ENCODE assay signal across 1 cellular context in genomic region chr2:171089489-171089888, GRCh38.
TF ChIP-seq lines count a peak whose summit lies in the region.

No MANE protein-coding gene starts in this region.

TF ChIP-seq in WTC11, 78 proteins besides CTCF, POLR2A, EP300 and RAD21 (continued from another document):
- TF ChIP-seq ARID4B (CRISPR knock-in tag; IDR thresholded peaks at IDR 0.05; ENCODE audit: borderline replicate concordance), result no peak
- no peak for TF ChIP-seq E2F4 (CRISPR knock-in tag; IDR thresholded peaks at IDR 0.05; ENCODE audit: borderline replicate concordance, low read depth)
- no peak for TF ChIP-seq CBFB (CRISPR knock-in tag; IDR thresholded peaks at IDR 0.05; ENCODE audit: low read depth)
- TF ChIP-seq NFATC4 (CRISPR knock-in tag; IDR thresholded peaks at IDR 0.05), result no peak
- TF ChIP-seq STAT6 (CRISPR knock-in tag; conservative IDR thresholded peaks at IDR 0.05; ENCODE audit: low read depth), result no peak
- no peak for TF ChIP-seq ATF3 (CRISPR knock-in tag; conservative IDR thresholded peaks at IDR 0.05)
- no peak for TF ChIP-seq ATF1 (CRISPR knock-in tag; IDR thresholded peaks at IDR 0.05)
- TF ChIP-seq ZNF425 (CRISPR knock-in tag; conservative IDR thresholded peaks at IDR 0.05), result no peak
- TF ChIP-seq ATF6 (CRISPR knock-in tag; IDR thresholded peaks at IDR 0.05), result no peak
- no peak for TF ChIP-seq ZNF396 (CRISPR knock-in tag; IDR thresholded peaks at IDR 0.05; ENCODE audit: borderline replicate concordance)
- TF ChIP-seq TEAD1 (CRISPR knock-in tag; IDR thresholded peaks at IDR 0.05), result no peak
- no peak for TF ChIP-seq NR1H2 (CRISPR knock-in tag; IDR thresholded peaks at IDR 0.05)
- TF ChIP-seq GABPB1 (CRISPR knock-in tag; IDR thresholded peaks at IDR 0.05), result no peak
- TF ChIP-seq KAT7 (CRISPR knock-in tag; IDR thresholded peaks at IDR 0.05; ENCODE audit: borderline replicate concordance), result no peak
- TF ChIP-seq AR (CRISPR knock-in tag; IDR thresholded peaks at IDR 0.05), result no peak
- TF ChIP-seq ZNF281 (CRISPR knock-in tag; IDR thresholded peaks at IDR 0.05), result no peak
